Comparison of ENCODE assay signal across 11 cellular contexts in genomic region chrX:100931218-100931924, GRCh38. TPM values are rescaled to one million over a fixed set of nuclear protein-coding genes. Genes with fewer than 3 reads are reported as not detected.
DNase-seq lines count a peak whose midpoint lies in the region; ATAC-seq lines count a peak whose summit lies in the region.
"Had no signal": no experiment of that assay in that cellular context is flagged by ENCODE, and none has a peak within 500 bp of the region (broad histone marks: within the 10 kb centered on the region; RNA-seq: fewer than 3 reads in every experiment).

No MANE protein-coding gene starts in this region.

- H3K9me3 Mint-ChIP-seq in activated CD8-positive, alpha-beta memory T cell treated with anti-CD3 and anti-CD28 coated beads, Interleukin-2, amount 10 ng/mL, durations not matched to agents 7 days and 5 days (ENCODE audit: low read depth): peaks cover 6% of the 10 kb centered on the region
- H3K9me3 Mint-ChIP-seq in T-cell: peaks cover 0 to 4% (median 0%) of the 10 kb centered on the region in 3 donors

- peaks cover 22% of the 10 kb centered on the region for H3K4me1 Mint-ChIP-seq in activated CD8-positive, alpha-beta memory T cell treated with anti-CD3 and anti-CD28 coated beads, Interleukin-2, amount 10 ng/mL, durations not matched to agents 7 days and 5 days
- H3K4me1 Mint-ChIP-seq in T-cell: peaks cover 14 to 33% (median 16%) of the 10 kb centered on the region in 3 donors

- H3K27ac ChIP-seq in caudate nucleus (ENCODE audit: low read depth, low read length): no peak overlapping the region
- H3K27ac ChIP-seq: upper lobe of right lung had no signal

- ATAC-seq in activated CD8-positive, alpha-beta memory T cell treated with anti-CD3 and anti-CD28 coated beads, Interleukin-2, amount 10 ng/mL, durations not matched to agents 7 days and 5 days: peak; percentile 72
- ATAC-seq in HG02610 (IDR thresholded peaks at IDR 0.05; ENCODE audit: unreplicated experiment): peak; percentile 89
- ATAC-seq in HG03571 (IDR thresholded peaks at IDR 0.05; ENCODE audit: unreplicated experiment): peak; percentile 72
- ATAC-seq in T-cell (replicated peaks in 1 of 4): no peak
- ATAC-seq: upper lobe of right lung had no signal

- peak; percentile 48 for DNase-seq in activated CD8-positive, alpha-beta memory T cell treated with anti-CD3 and anti-CD28 coated beads, Interleukin-2, amount 10 ng/mL, durations not matched to agents 7 days and 5 days
- DNase-seq in activated CD8-positive, alpha-beta memory T cell treated with anti-CD3 and anti-CD28 coated beads for 24 hours: no peak
- peak; percentile 24 for DNase-seq in stimulated activated CD8-positive, alpha-beta memory T cell treated with anti-CD3 and anti-CD28 coated beads, Interleukin-4, amount 100 ng/mL, for 48 hours
- DNase-seq in caudate nucleus (lab: John Stamatoyannopoulos, UW) (no peak), T-cell (no peak), GOT3 (lab: John Stamatoyannopoulos, UW) (no peak)
- DNase-seq: NCI-H1092 treated with DMSO at 0.1 percent for 48 hours, upper lobe of right lung had no signal

- H3K27me3 Mint-ChIP-seq in activated CD8-positive, alpha-beta memory T cell treated with anti-CD3 and anti-CD28 coated beads, Interleukin-2, amount 10 ng/mL, durations not matched to agents 7 days and 5 days: peaks cover 4% of the 10 kb centered on the region
- peaks cover 4 to 13% of the 10 kb centered on the region in 2 donors for H3K27me3 Mint-ChIP-seq in T-cell

- CTCF ChIA-PET in activated CD8-positive, alpha-beta memory T cell treated with anti-CD3 and anti-CD28 coated beads, Interleukin-2, amount 10 ng/mL, durations not matched to agents 7 days and 5 days (lab: Charles Lee): no interaction called here
- CTCF ChIA-PET in T-cell (lab: Charles Lee): interaction anchor here in 1 of 2 donors (0.7 kb wide), 1 partner anchor 9 kb away, joined by 5 read pairs; no protein-coding TSS in a partner anchor

- peak overlapping the region; percentile 52 for H3K27ac Mint-ChIP-seq in activated CD8-positive, alpha-beta memory T cell treated with anti-CD3 and anti-CD28 coated beads, Interleukin-2, amount 10 ng/mL, durations not matched to agents 7 days and 5 days
- no peak overlapping the region for H3K27ac Mint-ChIP-seq in T-cell

- no peak overlapping the region for H3K4me3 Mint-ChIP-seq in activated CD8-positive, alpha-beta memory T cell treated with anti-CD3 and anti-CD28 coated beads, Interleukin-2, amount 10 ng/mL, durations not matched to agents 7 days and 5 days
- H3K4me3 Mint-ChIP-seq in T-cell: peak overlapping the region in 1 of 3 donors; percentile 5

- H3K36me3 Mint-ChIP-seq in activated CD8-positive, alpha-beta memory T cell treated with anti-CD3 and anti-CD28 coated beads, Interleukin-2, amount 10 ng/mL, durations not matched to agents 7 days and 5 days: peaks cover 6% of the 10 kb centered on the region
- no peaks in the 10 kb centered on the region for H3K36me3 Mint-ChIP-seq in T-cell

- POLR2A ChIA-PET in T-cell (lab: Charles Lee): interaction anchor here in 1 of 2 donors (0.7 kb wide), 1 partner anchor 8 kb away, joined by 3 read pairs; no protein-coding TSS in a partner anchor

RNA-seq across cellular contexts. Expression of gene XKRX, which starts 2.7 kb away (rescaled TPM):
- under 1 TPM in 1 of 2 experiments, not detected in 1; 0.12 TPM for total RNA-seq in activated CD8-positive, alpha-beta memory T cell treated with anti-CD3 and anti-CD28 coated beads, Interleukin-2, amount 10 ng/mL, durations not matched to agents 7 days and 5 days
- total RNA-seq in T-cell: 1 to 10 TPM in 4 of 5 donors, under 1 TPM in 1; 0.53 to 4.8 (median 1.8) TPM

RNA-seq across cellular contexts. Expression of gene ARL13A, which starts 38.1 kb away (rescaled TPM):
- not detected for total RNA-seq in activated CD8-positive, alpha-beta memory T cell treated with anti-CD3 and anti-CD28 coated beads, Interleukin-2, amount 10 ng/mL, durations not matched to agents 7 days and 5 days
- not detected for total RNA-seq in T-cell
- total RNA-seq: T-helper 1 cell treated with Interleukin-12 subunit alpha and Interleukin-12 subunit beta and Interleukin-4 antibody, amounts not matched to agents 30 ng/mL and 1 ng/mL, for 36 hours; upper lobe of right lung had no signal

RNA-seq across cellular contexts. Expression of gene NOX1, which starts 57.2 kb away (rescaled TPM):
- not detected for total RNA-seq in activated CD8-positive, alpha-beta memory T cell treated with anti-CD3 and anti-CD28 coated beads, Interleukin-2, amount 10 ng/mL, durations not matched to agents 7 days and 5 days
- not detected for total RNA-seq in T-cell
- total RNA-seq: T-helper 1 cell treated with Interleukin-12 subunit alpha and Interleukin-12 subunit beta and Interleukin-4 antibody, amounts not matched to agents 30 ng/mL and 1 ng/mL, for 36 hours; upper lobe of right lung had no signal

Comparison
In these comparisons a context has a peak if more than half of its experiments do, and no peak if none do; other contexts are left out.
1. DNase-seq: peak in activated CD8-positive, alpha-beta memory T cell treated with anti-CD3 and anti-CD28 coated beads, Interleukin-2, amount 10 ng/mL, durations not matched to agents 7 days and 5 days (single experiment) and stimulated activated CD8-positive, alpha-beta memory T cell treated with anti-CD3 and anti-CD28 coated beads, Interleukin-4, amount 100 ng/mL, for 48 hours (single experiment); none in activated CD8-positive, alpha-beta memory T cell treated with anti-CD3 and anti-CD28 coated beads for 24 hours (single experiment), caudate nucleus (0 of 61), T-cell (0 of 34) and GOT3 (single experiment).
2. ATAC-seq: peak in activated CD8-positive, alpha-beta memory T cell treated with anti-CD3 and anti-CD28 coated beads, Interleukin-2, amount 10 ng/mL, durations not matched to agents 7 days and 5 days (single experiment), HG02610 (single experiment) and HG03571 (single experiment); none in T-cell (0 of 4).